Comparison of ENCODE assay signal across 20 cellular contexts in genomic region chr3:137852511-137852910, GRCh38.
DNase-seq lines count a peak whose midpoint lies in the region; ATAC-seq, FAIRE-seq and TF ChIP-seq lines count a peak whose summit lies in the region.
"Had no signal": no experiment of that assay in that cellular context is flagged by ENCODE, and none has a peak within 500 bp of the region (broad histone marks: within the 10 kb centered on the region; RNA-seq: fewer than 3 reads in every experiment).

No MANE protein-coding gene starts in this region.

- FAIRE-seq in RCC 7860 (lab: Jason Lieb, UNC) = no peak
- FAIRE-seq: GM12891, HepG2 had no signal

- no peaks in the 10 kb centered on the region for H3K9me3 Mint-ChIP-seq in neural crest cell

- peak overlapping the region; percentile 58 for H3K4me3 Mint-ChIP-seq in neural crest cell

- no peak overlapping the region for H3K27ac Mint-ChIP-seq in neural crest cell (ENCODE audit: unreplicated experiment)

- H3K36me3 Mint-ChIP-seq in neural crest cell (ENCODE audit: low read depth) = no peaks in the 10 kb centered on the region

- ATAC-seq in HG03521 (IDR thresholded peaks at IDR 0.05; ENCODE audit: unreplicated experiment) = no peak
- ATAC-seq: HCT116, HepG2, Panc1 had no signal

- DNase-seq in NCI-H1105 treated with DMSO at 0.1 percent for 48 hours (lab: John Stamatoyannopoulos, UW) (peak; percentile 51), NCI-H1105 (lab: John Stamatoyannopoulos, UW) (no peak), ecto neural progenitor cell (ENCODE audit: low spot score) (peak; percentile 70), neural crest cell (ENCODE audit: low read depth, low spot score) (peak; percentile 27), RCC 7860 (ENCODE audit: low spot score) (no peak)
- DNase-seq in activated CD8-positive, alpha-beta memory T cell treated with anti-CD3 and anti-CD28 coated beads, Interleukin-2, amount 50 U/mL, for 48 hours = no peak
- DNase-seq: ACHN, Calu3, DMS79 treated with DMSO at 0.1 percent for 48 hours, GF-D8, Karpas-422, NCI-H2029, NCI-H2227 treated with DMSO at 0.1 percent for 48 hours, NCI-H526 treated with DMSO at 0.1 percent for 48 hours, SIG-M5 had no signal

- peaks cover 39% of the 10 kb centered on the region for H3K4me1 Mint-ChIP-seq in neural crest cell

- TF ChIP-seq CTCF in neural crest cell (conservative IDR thresholded peaks at IDR 0.05) = no peak

- peaks cover 90% of the 10 kb centered on the region for H3K27me3 Mint-ChIP-seq in neural crest cell (ENCODE audit: low read depth)

Comparison
In these comparisons a context has a peak if more than half of its experiments do, and no peak if none do; other contexts are left out.
1. DNase-seq: peak in NCI-H1105 treated with DMSO at 0.1 percent for 48 hours (single experiment), ecto neural progenitor cell (single experiment) and neural crest cell (single experiment); none in NCI-H1105 (single experiment), activated CD8-positive, alpha-beta memory T cell treated with anti-CD3 and anti-CD28 coated beads, Interleukin-2, amount 50 U/mL, for 48 hours (single experiment) and RCC 7860 (single experiment).